9 cellular contexts compared by ENCODE assay signal in the genomic region with DNA sequence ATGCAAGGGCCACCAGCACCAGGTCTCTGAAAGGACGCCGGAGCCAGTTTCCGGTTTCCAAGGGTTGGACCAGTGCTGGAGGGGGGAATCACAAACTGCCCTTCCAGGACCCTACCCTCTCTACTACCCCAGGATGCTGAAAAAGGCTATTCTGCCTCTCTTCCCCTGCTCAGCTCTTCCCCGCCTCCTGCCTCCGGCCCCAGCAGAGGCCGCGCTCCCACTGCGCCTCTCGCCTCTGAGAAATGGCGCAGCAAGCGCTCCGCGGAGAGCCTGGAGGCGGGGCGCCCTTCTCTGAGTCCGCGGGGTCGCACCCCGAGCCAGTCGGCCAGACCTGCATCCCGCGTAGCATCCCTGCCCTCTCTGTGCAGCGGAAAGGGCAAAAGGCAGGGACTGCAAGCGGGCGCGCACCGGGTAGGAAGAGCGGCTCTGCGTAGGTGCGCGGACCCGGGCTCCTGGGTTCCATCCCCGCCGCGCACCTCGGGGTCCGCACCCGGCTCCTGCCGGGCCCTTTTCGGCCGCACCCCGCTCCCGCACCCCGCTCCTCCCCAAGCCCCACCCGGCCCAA. TPM values are rescaled to one million over a fixed set of nuclear protein-coding genes. Genes with fewer than 3 reads are reported as not detected.
DNase-seq lines count a peak whose midpoint lies in the region; ATAC-seq, FAIRE-seq and TF ChIP-seq lines count a peak whose summit lies in the region.
"Had no signal": no experiment of that assay in that cellular context is flagged by ENCODE, and none has a peak within 500 bp of the region (broad histone marks: within the 10 kb centered on the region; RNA-seq: fewer than 3 reads in every experiment).

No MANE protein-coding gene starts in this region.

- ATAC-seq in activated B cell treated with CpG ODN at 0.5 μM for 24 hours (ENCODE audit: low read depth) (no peak), HG03039 (IDR thresholded peaks at IDR 0.05; ENCODE audit: unreplicated experiment) (no peak)
- ATAC-seq in stimulated activated naive B cell treated with anti-CD40 and anti-IgM and Interleukin-4, amounts not matched to agents 10 μg/mL and 1 μg/mL and 100 μg/mL, for 72 hours (replicated peaks), result peak; percentile 6 to 26

- peaks cover 47% of the 10 kb centered on the region for H3K27me3 ChIP-seq in iPS-20b (ENCODE audit: insufficient read depth, low read length)

- H3K27me3 Mint-ChIP-seq in activated CD4-positive, alpha-beta T cell treated with anti-CD3 and anti-CD28 coated beads, Interleukin-2, amount 10 ng/mL, durations not matched to agents 24 days and 14 days, result peaks cover 33% of the 10 kb centered on the region
- H3K27me3 Mint-ChIP-seq in activated B cell treated with CpG ODN at 0.5 μM for 24 hours, result peaks cover 36% of the 10 kb centered on the region
- H3K27me3 Mint-ChIP-seq in stimulated activated naive B cell treated with anti-CD40 and anti-IgM and Interleukin-4, amounts not matched to agents 10 μg/mL and 1 μg/mL and 100 μg/mL, for 72 hours, result peaks cover 46 to 63% of the 10 kb centered on the region in 2 donors

- H3K9ac ChIP-seq in iPS-20b (ENCODE audit: low read depth, low read length), result no peak overlapping the region

- H3K27ac Mint-ChIP-seq in activated CD4-positive, alpha-beta T cell treated with anti-CD3 and anti-CD28 coated beads, Interleukin-2, amount 10 ng/mL, durations not matched to agents 24 days and 14 days, result no peak overlapping the region
- H3K27ac Mint-ChIP-seq in activated B cell treated with CpG ODN at 0.5 μM for 24 hours, result no peak overlapping the region
- no peak overlapping the region for H3K27ac Mint-ChIP-seq in stimulated activated naive B cell treated with anti-CD40 and anti-IgM and Interleukin-4, amounts not matched to agents 10 μg/mL and 1 μg/mL and 100 μg/mL, for 72 hours

- DNase-seq in activated CD4-positive, alpha-beta T cell treated with anti-CD3 and anti-CD28 coated beads, Interleukin-2, amount 10 ng/mL, durations not matched to agents 24 days and 14 days, result peak; percentile 75
- no peak for DNase-seq in activated CD4-positive, alpha-beta T cell treated with anti-CD3 and anti-CD28 coated beads for 4 hours
- no peak for DNase-seq in activated B cell treated with CpG ODN at 0.5 μM for 24 hours
- no peak for DNase-seq in stimulated activated naive B cell treated with anti-CD40 and anti-IgM and Interleukin-4, amounts not matched to agents 10 μg/mL and 1 μg/mL and 100 μg/mL, for 72 hours
- DNase-seq in DMS153 (lab: John Stamatoyannopoulos, UW), result no peak
- DNase-seq in H54 (ENCODE audit: insufficient read length, low spot score), result no peak

- no peaks in the 10 kb centered on the region for H3K4me1 ChIP-seq in iPS-20b (ENCODE audit: insufficient read depth, low read length)
- H3K4me1 ChIP-seq: SJSA1 had no signal

- H3K4me1 Mint-ChIP-seq in activated CD4-positive, alpha-beta T cell treated with anti-CD3 and anti-CD28 coated beads, Interleukin-2, amount 10 ng/mL, durations not matched to agents 24 days and 14 days, result peaks cover 6% of the 10 kb centered on the region
- peaks cover 10% of the 10 kb centered on the region for H3K4me1 Mint-ChIP-seq in activated B cell treated with CpG ODN at 0.5 μM for 24 hours
- H3K4me1 Mint-ChIP-seq in stimulated activated naive B cell treated with anti-CD40 and anti-IgM and Interleukin-4, amounts not matched to agents 10 μg/mL and 1 μg/mL and 100 μg/mL, for 72 hours, result peaks cover 5 to 12% of the 10 kb centered on the region in 2 donors

- H3K27ac ChIP-seq in iPS-20b (ENCODE audit: low read length), result no peak overlapping the region
- H3K27ac ChIP-seq: SJSA1 had no signal

- peak overlapping the region; percentile 74 for H3K4me3 Mint-ChIP-seq in activated CD4-positive, alpha-beta T cell treated with anti-CD3 and anti-CD28 coated beads, Interleukin-2, amount 10 ng/mL, durations not matched to agents 24 days and 14 days
- peak overlapping the region; percentile 38 for H3K4me3 Mint-ChIP-seq in activated B cell treated with CpG ODN at 0.5 μM for 24 hours
- H3K4me3 Mint-ChIP-seq in stimulated activated naive B cell treated with anti-CD40 and anti-IgM and Interleukin-4, amounts not matched to agents 10 μg/mL and 1 μg/mL and 100 μg/mL, for 72 hours, result peak overlapping the region; percentile 60 to 70

- no peak for TF ChIP-seq POLR2A in H54 (IDR thresholded peaks at IDR 0.05; ENCODE audit: low read depth, low read length)

- peak overlapping the region; percentile 65; the same call in 1 of the 2 replicates for H3K4me3 ChIP-seq in iPS-20b (ENCODE audit: low read length)
- H3K4me3 ChIP-seq: SJSA1 had no signal

- CTCF ChIA-PET in activated B cell treated with CpG ODN at 0.5 μM for 24 hours (lab: Charles Lee), result no interaction called here

- H3K9me3 ChIP-seq in iPS-20b (ENCODE audit: insufficient read depth, low read depth, low read length), result no peaks in the 10 kb centered on the region
- H3K9me3 ChIP-seq: SJSA1 had no signal

- H3K36me3 ChIP-seq in iPS-20b (ENCODE audit: insufficient read depth, low read depth, low read length), result no peaks in the 10 kb centered on the region
- H3K36me3 ChIP-seq: SJSA1 had no signal

- TF ChIP-seq CTCF in activated B cell treated with CpG ODN at 0.5 μM for 24 hours (IDR thresholded peaks at IDR 0.05), result no peak

- intact Hi-C loops in activated CD4-positive, alpha-beta T cell treated with anti-CD3 and anti-CD28 coated beads, Interleukin-2, amount 10 ng/mL, durations not matched to agents 24 days and 14 days (cut with micrococcal nuclease), result loop anchor here (2.0 kb wide), 1 partner anchor 28 kb away; no protein-coding TSS in a partner anchor
- intact Hi-C loops in activated B cell treated with CpG ODN at 0.5 μM for 24 hours (cut with micrococcal nuclease), result no loop called here

- POLR2A ChIA-PET in activated B cell treated with CpG ODN at 0.5 μM for 24 hours (lab: Charles Lee), result interaction anchor here (0.6 kb wide), 1 partner anchor 69 kb away, joined by 4 read pairs; no protein-coding TSS in a partner anchor

- H3K36me3 Mint-ChIP-seq in activated CD4-positive, alpha-beta T cell treated with anti-CD3 and anti-CD28 coated beads, Interleukin-2, amount 10 ng/mL, durations not matched to agents 24 days and 14 days (ENCODE audit: low read depth), result no peaks in the 10 kb centered on the region
- H3K36me3 Mint-ChIP-seq in activated B cell treated with CpG ODN at 0.5 μM for 24 hours (ENCODE audit: low read depth), result no peaks in the 10 kb centered on the region
- H3K36me3 Mint-ChIP-seq in stimulated activated naive B cell treated with anti-CD40 and anti-IgM and Interleukin-4, amounts not matched to agents 10 μg/mL and 1 μg/mL and 100 μg/mL, for 72 hours, result no peaks in the 10 kb centered on the region

- no peak for FAIRE-seq in H54 (lab: Jason Lieb, UNC)

- no peaks in the 10 kb centered on the region for H3K9me3 Mint-ChIP-seq in activated CD4-positive, alpha-beta T cell treated with anti-CD3 and anti-CD28 coated beads, Interleukin-2, amount 10 ng/mL, durations not matched to agents 24 days and 14 days
- H3K9me3 Mint-ChIP-seq in activated B cell treated with CpG ODN at 0.5 μM for 24 hours, result no peaks in the 10 kb centered on the region
- no peaks in the 10 kb centered on the region for H3K9me3 Mint-ChIP-seq in stimulated activated naive B cell treated with anti-CD40 and anti-IgM and Interleukin-4, amounts not matched to agents 10 μg/mL and 1 μg/mL and 100 μg/mL, for 72 hours

RNA-seq across cellular contexts. Expression of a gene that starts 0.5 kb away (rescaled TPM):
- total RNA-seq in activated CD4-positive, alpha-beta T cell treated with anti-CD3 and anti-CD28 coated beads, Interleukin-2, amount 10 ng/mL, durations not matched to agents 24 days and 14 days, result 0.12 and 0.62 TPM in 2 replicates
- total RNA-seq in activated B cell treated with CpG ODN at 0.5 μM for 24 hours, result 0.05 TPM in 1 of 2 replicates, not detected in the other
- total RNA-seq: SJSA1 had no signal

Comparison
In these comparisons a context has a peak if more than half of its experiments do, and no peak if none do; other contexts are left out.
1. ATAC-seq: peak in stimulated activated naive B cell treated with anti-CD40 and anti-IgM and Interleukin-4, amounts not matched to agents 10 μg/mL and 1 μg/mL and 100 μg/mL, for 72 hours (2 of 2); none in activated B cell treated with CpG ODN at 0.5 μM for 24 hours (single experiment) and HG03039 (single experiment).
2. Peak in every context shown above with its lines, with median percentiles within 50 percentile points of each other: H3K4me3 Mint-ChIP-seq.